Comparison of ENCODE assay signal across 26 cellular contexts in genomic region chr1:175891783-175892309, GRCh38.
"Had no signal": no experiment of that assay in that cellular context is flagged by ENCODE, and none has a peak within 500 bp of the region (broad histone marks: within the 10 kb centered on the region; RNA-seq: fewer than 3 reads in every experiment).

No MANE protein-coding gene starts in this region.

- DNase-seq: activated CD4-positive, alpha-beta memory T cell treated with anti-CD3 and anti-CD28 coated beads for 36 hours; activated CD4-positive, alpha-beta T cell treated with anti-CD3 and anti-CD28 coated beads for 36 hours; activated CD4-positive, alpha-beta T cell treated with anti-CD3 and anti-CD28 coated beads, Interleukin-2, amount 10 ng/mL, durations not matched to agents 24 days and 14 days; activated CD4-positive, CD25-positive, alpha-beta regulatory T cell; activated CD4-positive, CD25-positive, alpha-beta regulatory T cell treated with anti-CD3 and anti-CD28 coated beads, Interleukin-2, amount 50 U/mL, for 72 hours; activated CD8-positive, alpha-beta T cell treated with anti-CD3 and anti-CD28 coated beads, Interleukin-2, amount 10 ng/mL, durations not matched to agents 7 days and 5 days; activated gamma-delta T cell; activated naive CD4-positive, alpha-beta T cell; activated naive CD4-positive, alpha-beta T cell treated with anti-CD3 and anti-CD28 coated beads, Interleukin-2, amount 10 ng/mL, durations not matched to agents 7 days and 5 days; activated naive CD8-positive, alpha-beta T cell treated with anti-CD3 and anti-CD28 coated beads, Interleukin-2, amount 10 ng/mL, durations not matched to agents 7 days and 5 days; activated T-cell treated with anti-CD3 and anti-CD28 coated beads for 4 hours; activated T-cell treated with anti-CD3 and anti-CD28 coated beads, Interleukin-2, amount 50 U/mL, for 24 hours; activated T-cell treated with anti-CD3 and anti-CD28 coated beads, Interleukin-2, amount 50 U/mL, for 72 hours; central memory CD4-positive, alpha-beta T cell; cerebellar nuclear complex; colonic mucosa; effector CD8-positive, alpha-beta T cell; foreskin fibroblast; T-helper 2 cell had no signal

- ATAC-seq: activated CD4-positive, alpha-beta T cell treated with anti-CD3 and anti-CD28 coated beads for 36 hours; activated CD8-positive, alpha-beta T cell treated with anti-CD3 and anti-CD28 coated beads, Interleukin-2, amount 10 ng/mL, durations not matched to agents 7 days and 5 days; activated naive CD4-positive, alpha-beta T cell treated with anti-CD3 and anti-CD28 coated beads, Interleukin-2, amount 50 U/mL, for 72 hours; activated T-cell treated with anti-CD3 and anti-CD28 coated beads, Interleukin-2, amount 50 U/mL, for 72 hours; esophagus mucosa had no signal

- H3K4me1 Mint-ChIP-seq: activated CD4-positive, alpha-beta T cell treated with anti-CD3 and anti-CD28 coated beads for 36 hours; activated CD4-positive, alpha-beta T cell treated with anti-CD3 and anti-CD28 coated beads, Interleukin-2, amount 10 ng/mL, durations not matched to agents 24 days and 14 days; activated naive CD4-positive, alpha-beta T cell treated with anti-CD3 and anti-CD28 coated beads, Interleukin-2, amount 10 ng/mL, durations not matched to agents 7 days and 5 days; activated naive CD8-positive, alpha-beta T cell treated with anti-CD3 and anti-CD28 coated beads, Interleukin-2, amount 10 ng/mL, durations not matched to agents 7 days and 5 days had no signal

- H3K9me3 ChIP-seq: ascending aorta, breast epithelium, colonic mucosa had no signal

- FAIRE-seq: frontal cortex had no signal

- H3K4me1 ChIP-seq: ascending aorta, breast epithelium, colonic mucosa had no signal

- H3K36me3 Mint-ChIP-seq: activated naive CD4-positive, alpha-beta T cell treated with anti-CD3 and anti-CD28 coated beads, Interleukin-2, amount 10 ng/mL, durations not matched to agents 7 days and 5 days; activated naive CD4-positive, alpha-beta T cell treated with anti-CD3 and anti-CD28 coated beads, Interleukin-2, amount 50 U/mL, for 72 hours; brain had no signal

- H3K27me3 Mint-ChIP-seq: activated CD4-positive, alpha-beta memory T cell treated with anti-CD3 and anti-CD28 coated beads for 36 hours; activated CD4-positive, alpha-beta T cell treated with anti-CD3 and anti-CD28 coated beads, Interleukin-2, amount 10 ng/mL, durations not matched to agents 24 days and 14 days had no signal

- H3K9me3 Mint-ChIP-seq: activated CD4-positive, alpha-beta memory T cell treated with anti-CD3 and anti-CD28 coated beads for 36 hours; activated CD4-positive, alpha-beta T cell treated with anti-CD3 and anti-CD28 coated beads, Interleukin-2, amount 10 ng/mL, durations not matched to agents 24 days and 14 days; activated naive CD4-positive, alpha-beta T cell treated with anti-CD3 and anti-CD28 coated beads, Interleukin-2, amount 50 U/mL, for 72 hours; activated T-cell treated with anti-CD3 and anti-CD28 coated beads, Interleukin-2, amount 50 U/mL, for 72 hours had no signal

- H3K27ac Mint-ChIP-seq: activated CD4-positive, alpha-beta memory T cell treated with anti-CD3 and anti-CD28 coated beads for 36 hours; activated CD4-positive, alpha-beta T cell treated with anti-CD3 and anti-CD28 coated beads for 36 hours; activated CD4-positive, alpha-beta T cell treated with anti-CD3 and anti-CD28 coated beads, Interleukin-2, amount 10 ng/mL, durations not matched to agents 24 days and 14 days; activated CD8-positive, alpha-beta T cell treated with anti-CD3 and anti-CD28 coated beads, Interleukin-2, amount 10 ng/mL, durations not matched to agents 7 days and 5 days; activated naive CD4-positive, alpha-beta T cell treated with anti-CD3 and anti-CD28 coated beads, Interleukin-2, amount 10 ng/mL, durations not matched to agents 7 days and 5 days; activated naive CD4-positive, alpha-beta T cell treated with anti-CD3 and anti-CD28 coated beads, Interleukin-2, amount 50 U/mL, for 72 hours; activated naive CD8-positive, alpha-beta T cell treated with anti-CD3 and anti-CD28 coated beads, Interleukin-2, amount 10 ng/mL, durations not matched to agents 7 days and 5 days; activated T-cell treated with anti-CD3 and anti-CD28 coated beads, Interleukin-2, amount 50 U/mL, for 24 hours; activated T-cell treated with anti-CD3 and anti-CD28 coated beads, Interleukin-2, amount 50 U/mL, for 72 hours; brain had no signal

- H3K36me3 ChIP-seq: ascending aorta, breast epithelium, cardiac muscle cell, colonic mucosa had no signal

- H3K4me3 Mint-ChIP-seq: activated CD4-positive, alpha-beta memory T cell treated with anti-CD3 and anti-CD28 coated beads for 36 hours; activated CD4-positive, alpha-beta T cell treated with anti-CD3 and anti-CD28 coated beads for 36 hours; activated CD4-positive, alpha-beta T cell treated with anti-CD3 and anti-CD28 coated beads, Interleukin-2, amount 10 ng/mL, durations not matched to agents 24 days and 14 days; activated CD8-positive, alpha-beta T cell treated with anti-CD3 and anti-CD28 coated beads, Interleukin-2, amount 10 ng/mL, durations not matched to agents 7 days and 5 days; activated naive CD4-positive, alpha-beta T cell treated with anti-CD3 and anti-CD28 coated beads, Interleukin-2, amount 10 ng/mL, durations not matched to agents 7 days and 5 days; activated naive CD8-positive, alpha-beta T cell treated with anti-CD3 and anti-CD28 coated beads, Interleukin-2, amount 10 ng/mL, durations not matched to agents 7 days and 5 days; activated T-cell treated with anti-CD3 and anti-CD28 coated beads, Interleukin-2, amount 50 U/mL, for 24 hours; activated T-cell treated with anti-CD3 and anti-CD28 coated beads, Interleukin-2, amount 50 U/mL, for 72 hours; brain had no signal

- H3K27ac ChIP-seq: ascending aorta, breast epithelium, cardiac muscle cell, colonic mucosa had no signal

- H3K4me3 ChIP-seq: ascending aorta, breast epithelium, cardiac muscle cell, colonic mucosa had no signal

- H3K27me3 ChIP-seq: ascending aorta, breast epithelium, cardiac muscle cell, colonic mucosa had no signal
